22 cellular contexts compared by ENCODE assay signal in the genomic region with DNA sequence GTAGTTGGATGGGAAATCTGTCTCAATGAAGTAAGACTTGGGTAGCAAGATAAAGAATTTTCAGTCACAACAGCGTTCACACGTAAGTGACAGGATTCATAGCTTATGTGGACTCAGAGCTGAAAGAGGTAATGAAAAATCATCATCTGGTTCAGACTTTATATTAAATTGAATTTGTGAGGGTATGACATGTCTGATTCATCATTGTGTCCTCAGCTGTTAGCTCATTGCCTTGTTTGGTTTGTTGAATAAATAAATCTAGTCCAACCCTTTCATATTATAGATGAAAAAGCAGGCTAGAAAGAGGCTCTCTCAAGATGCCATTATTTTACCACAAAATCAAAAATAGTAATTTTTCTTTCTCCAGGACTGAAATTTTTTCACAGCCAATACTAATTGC. TPM values are rescaled to one million over a fixed set of nuclear protein-coding genes. Genes with fewer than 3 reads are reported as not detected.
A peak's percentile ranks its signal among the peaks of the same experiment; 100 is the strongest.
DNase-seq lines count a peak whose midpoint lies in the region; ATAC-seq, FAIRE-seq and TF ChIP-seq lines count a peak whose summit lies in the region.
"Had no signal": no experiment of that assay in that cellular context is flagged by ENCODE, and none has a peak within 500 bp of the region (broad histone marks: within the 10 kb centered on the region; RNA-seq: fewer than 3 reads in every experiment).

No MANE protein-coding gene starts in this region.

- H3F3A ChIP-seq in PC-3 (ENCODE audit: low read length, unreplicated experiment): no peaks in the 10 kb centered on the region

- H3K36me3 Mint-ChIP-seq in stimulated activated naive CD8-positive, alpha-beta T cell treated with anti-CD3 and anti-CD28 coated beads, Interleukin-15, Interleukin-2, amounts not matched to agents 100 ng/mL and 50 ng/mL, for 24 hours (ENCODE audit: low read depth): no peaks in the 10 kb centered on the region
- no peaks in the 10 kb centered on the region for H3K36me3 Mint-ChIP-seq in astrocyte (ENCODE audit: low read depth, unreplicated experiment)

- H3K4me2 ChIP-seq in PC-3 (ENCODE audit: low read length): no peak overlapping the region
- H3K4me2 ChIP-seq in astrocyte (ENCODE audit: low read length): no peak overlapping the region

- H3K9me2 ChIP-seq in PC-3 (replicated peaks; ENCODE audit: low read length): no peaks in the 10 kb centered on the region

- no peaks in the 10 kb centered on the region; the same call in 1 of the 2 replicates for H3K4me1 ChIP-seq in PC-3 (ENCODE audit: insufficient read depth, low read length)
- H3K4me1 ChIP-seq in astrocyte (ENCODE audit: insufficient read depth, low read length): no peaks in the 10 kb centered on the region
- H3K4me1 ChIP-seq: testis, vagina had no signal

- peaks cover 66% of the 10 kb centered on the region for H3K4me1 Mint-ChIP-seq in stimulated activated naive CD8-positive, alpha-beta T cell treated with anti-CD3 and anti-CD28 coated beads, Interleukin-15, Interleukin-2, amounts not matched to agents 100 ng/mL and 50 ng/mL, for 24 hours (ENCODE audit: low read depth)
- H3K4me1 Mint-ChIP-seq in stimulated activated naive CD8-positive, alpha-beta T cell treated with anti-CD3 and anti-CD28 coated beads, Interleukin-15, amount 100 ng/mL, for 72 hours: peaks cover 60% of the 10 kb centered on the region
- H3K4me1 Mint-ChIP-seq in astrocyte (ENCODE audit: low read depth, unreplicated experiment): no peaks in the 10 kb centered on the region

- H3K79me2 ChIP-seq in PC-3 (ENCODE audit: low read length) (no peaks in the 10 kb centered on the region), astrocyte (ENCODE audit: insufficient read depth, low read length) (no peaks in the 10 kb centered on the region)

- POLR2A ChIA-PET in PC-3 (lab: Charles Lee; ENCODE audit: unreplicated experiment): no interaction called here

- H3K27ac ChIP-seq in PC-3 (ENCODE audit: low read length): no peak overlapping the region
- H3K27ac ChIP-seq in astrocyte (ENCODE audit: low read depth, low read length): no peak overlapping the region
- H3K27ac ChIP-seq: cardiac muscle cell, testis, vagina had no signal

- no peak overlapping the region for H3K27ac Mint-ChIP-seq in stimulated activated naive CD8-positive, alpha-beta T cell treated with anti-CD3 and anti-CD28 coated beads, Interleukin-15, Interleukin-2, amounts not matched to agents 100 ng/mL and 50 ng/mL, for 24 hours
- H3K27ac Mint-ChIP-seq in stimulated activated naive CD8-positive, alpha-beta T cell treated with anti-CD3 and anti-CD28 coated beads, Interleukin-15, amount 100 ng/mL, for 72 hours: no peak overlapping the region
- no peak overlapping the region for H3K27ac Mint-ChIP-seq in astrocyte (ENCODE audit: unreplicated experiment)
- H3K27ac Mint-ChIP-seq: HFFc6 had no signal

- no peak for ATAC-seq in stimulated activated naive CD8-positive, alpha-beta T cell treated with anti-CD3 and anti-CD28 coated beads, Interleukin-15, amount 100 ng/mL, for 72 hours
- ATAC-seq in PC-3 (peak; percentile 60), GM19328 (IDR thresholded peaks at IDR 0.05; ENCODE audit: unreplicated experiment) (no peak)
- no peak for ATAC-seq in activated CD4-positive, CD25-positive, alpha-beta regulatory T cell treated with anti-CD3 and anti-CD28 coated beads, Interleukin-2, amount 50 U/mL, for 24 hours
- ATAC-seq: mucosa of descending colon, SK-N-SH treated with all-trans-retinoic acid at 6 μM for 48 hours had no signal

- H3K4me3 ChIP-seq in PC-3 (ENCODE audit: low read length) (no peak overlapping the region), astrocyte (ENCODE audit: insufficient read depth, low read depth, low read length) (no peak overlapping the region)
- H3K4me3 ChIP-seq: cardiac muscle cell, mucosa of descending colon, skin epidermis, testis, vagina had no signal

- H4K20me1 ChIP-seq in PC-3 (ENCODE audit: low read length): no peaks in the 10 kb centered on the region
- no peaks in the 10 kb centered on the region for H4K20me1 ChIP-seq in astrocyte (ENCODE audit: insufficient read depth, low read length)

- H3K9me3 ChIP-seq in PC-3 (ENCODE audit: low read length) (no peaks in the 10 kb centered on the region), astrocyte (ENCODE audit: insufficient read depth, low read depth, low read length) (no peaks in the 10 kb centered on the region)
- H3K9me3 ChIP-seq: mucosa of descending colon, testis, vagina had no signal

- no peak overlapping the region for H2AFZ ChIP-seq in PC-3 (ENCODE audit: low read length)
- no peak overlapping the region for H2AFZ ChIP-seq in astrocyte (ENCODE audit: low read depth, low read length)

- TF ChIP-seq CTCF in PC-3 (conservative IDR thresholded peaks at IDR 0.05; ENCODE audit: low read depth, low read length): no peak
- TF ChIP-seq CTCF in astrocyte (IDR thresholded peaks at IDR 0.05; ENCODE audit: insufficient read depth, low read depth, low read length): no peak

- H3K36me3 ChIP-seq in PC-3 (ENCODE audit: low read depth, low read length) (no peaks in the 10 kb centered on the region), astrocyte (ENCODE audit: insufficient read depth, low read length) (no peaks in the 10 kb centered on the region)
- H3K36me3 ChIP-seq: cardiac muscle cell, vagina had no signal

- H3K27me3 ChIP-seq in PC-3 (ENCODE audit: low read length) (no peaks in the 10 kb centered on the region), astrocyte (ENCODE audit: insufficient read depth, low read length) (no peaks in the 10 kb centered on the region)
- H3K27me3 ChIP-seq: cardiac muscle cell, testis, vagina had no signal

- no TSS peak for BruUV-seq in PC-3 (replicated peaks; lab: Mats Ljungman, UMichigan)

- H3K9ac ChIP-seq in PC-3 (ENCODE audit: low read length) (no peak overlapping the region), astrocyte (ENCODE audit: low read length) (no peak overlapping the region)

- H3K9me3 Mint-ChIP-seq in stimulated activated naive CD8-positive, alpha-beta T cell treated with anti-CD3 and anti-CD28 coated beads, Interleukin-15, Interleukin-2, amounts not matched to agents 100 ng/mL and 50 ng/mL, for 24 hours: no peaks in the 10 kb centered on the region
- H3K9me3 Mint-ChIP-seq in stimulated activated naive CD8-positive, alpha-beta T cell treated with anti-CD3 and anti-CD28 coated beads, Interleukin-15, amount 100 ng/mL, for 72 hours: no peaks in the 10 kb centered on the region
- H3K9me3 Mint-ChIP-seq in astrocyte (ENCODE audit: unreplicated experiment): no peaks in the 10 kb centered on the region

- peak; percentile 26 for FAIRE-seq in astrocyte (lab: Jason Lieb, UNC)
- FAIRE-seq: endometrium had no signal

- H3K27me3 Mint-ChIP-seq in stimulated activated naive CD8-positive, alpha-beta T cell treated with anti-CD3 and anti-CD28 coated beads, Interleukin-15, Interleukin-2, amounts not matched to agents 100 ng/mL and 50 ng/mL, for 24 hours: no peaks in the 10 kb centered on the region
- H3K27me3 Mint-ChIP-seq in stimulated activated naive CD8-positive, alpha-beta T cell treated with anti-CD3 and anti-CD28 coated beads, Interleukin-15, amount 100 ng/mL, for 72 hours: no peaks in the 10 kb centered on the region
- H3K27me3 Mint-ChIP-seq in astrocyte (ENCODE audit: low read depth, unreplicated experiment): no peaks in the 10 kb centered on the region

- peak overlapping the region; percentile 47 for H3K4me3 Mint-ChIP-seq in stimulated activated naive CD8-positive, alpha-beta T cell treated with anti-CD3 and anti-CD28 coated beads, Interleukin-15, Interleukin-2, amounts not matched to agents 100 ng/mL and 50 ng/mL, for 24 hours
- H3K4me3 Mint-ChIP-seq in stimulated activated naive CD8-positive, alpha-beta T cell treated with anti-CD3 and anti-CD28 coated beads, Interleukin-15, amount 100 ng/mL, for 72 hours: no peak overlapping the region
- no peak overlapping the region for H3K4me3 Mint-ChIP-seq in astrocyte (ENCODE audit: unreplicated experiment)
- H3K4me3 Mint-ChIP-seq: HFFc6 had no signal

- no peak for DNase-seq in stimulated activated naive CD8-positive, alpha-beta T cell treated with anti-CD3 and anti-CD28 coated beads, Interleukin-15, amount 100 ng/mL, for 72 hours
- DNase-seq in PC-3 (no peak), astrocyte (ENCODE audit: low read depth) (no peak), 8988T (no peak)
- DNase-seq: GF-D8, HFFc6, islet precursor cell, KG1, mucosa of descending colon, MV-4-11, NCI-H1694 treated with DMSO at 0.1 percent for 48 hours, testis had no signal

- CTCF ChIA-PET in PC-3 (lab: Charles Lee): no interaction called here

- intact Hi-C loops in PC-3 (cut with micrococcal nuclease): loop anchor here (5.0 to 10.0 kb wide), 2 partner anchors 47 to 185 kb away; no protein-coding TSS in a partner anchor

RNA-seq across cellular contexts. Expression of gene CYSLTR1, which starts 2.7 kb away (rescaled TPM):
- total RNA-seq in PC-3 (2014; rRNA removed): not detected in 2 replicates
- total RNA-seq in astrocyte: not detected in 2 replicates
- total RNA-seq: cardiac muscle cell, HFFc6, HT1080, pulmonary artery endothelial cell had no signal
